In the genomic region with DNA sequence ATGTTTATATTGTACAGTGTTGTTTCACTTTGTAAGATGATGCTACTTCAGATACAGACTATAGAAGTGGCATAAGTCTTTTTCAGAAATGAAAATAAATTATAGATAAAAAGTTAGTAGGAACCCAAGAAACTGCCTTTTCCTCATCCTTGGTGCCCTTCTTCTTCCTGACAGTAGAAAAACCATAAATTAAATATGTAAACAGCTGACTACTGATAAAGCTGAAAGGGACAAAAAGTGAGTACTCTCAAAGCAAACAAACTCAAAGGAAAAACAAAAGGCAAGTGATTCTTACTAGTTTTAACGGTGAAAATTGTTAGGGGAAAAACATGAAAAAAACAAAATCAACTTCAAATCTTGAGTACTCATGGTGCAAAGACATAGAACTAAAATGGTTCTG, we compare ENCODE assay signal across 1 cellular context.
TF ChIP-seq lines count a peak whose summit lies in the region.

No MANE protein-coding gene starts in this region.

TF ChIP-seq in GM23338, 12 proteins besides CTCF, POLR2A, EP300 and RAD21:
- TF ChIP-seq, protein P1, sequence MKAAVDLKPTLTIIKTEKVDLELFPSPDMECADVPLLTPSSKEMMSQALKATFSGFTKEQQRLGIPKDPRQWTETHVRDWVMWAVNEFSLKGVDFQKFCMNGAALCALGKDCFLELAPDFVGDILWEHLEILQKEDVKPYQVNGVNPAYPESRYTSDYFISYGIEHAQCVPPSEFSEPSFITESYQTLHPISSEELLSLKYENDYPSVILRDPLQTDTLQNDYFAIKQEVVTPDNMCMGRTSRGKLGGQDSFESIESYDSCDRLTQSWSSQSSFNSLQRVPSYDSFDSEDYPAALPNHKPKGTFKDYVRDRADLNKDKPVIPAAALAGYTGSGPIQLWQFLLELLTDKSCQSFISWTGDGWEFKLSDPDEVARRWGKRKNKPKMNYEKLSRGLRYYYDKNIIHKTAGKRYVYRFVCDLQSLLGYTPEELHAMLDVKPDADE (IDR thresholded peaks at IDR 0.05): no peak
- TF ChIP-seq EZH2phosphoT487 (IDR thresholded peaks at IDR 0.05; ENCODE audit: unreplicated experiment): no peak
- no peak for TF ChIP-seq STAT1 (IDR thresholded peaks at IDR 0.05; ENCODE audit: unreplicated experiment)
- TF ChIP-seq JUNB (IDR thresholded peaks at IDR 0.05; ENCODE audit: unreplicated experiment): no peak
- TF ChIP-seq, protein P2, sequence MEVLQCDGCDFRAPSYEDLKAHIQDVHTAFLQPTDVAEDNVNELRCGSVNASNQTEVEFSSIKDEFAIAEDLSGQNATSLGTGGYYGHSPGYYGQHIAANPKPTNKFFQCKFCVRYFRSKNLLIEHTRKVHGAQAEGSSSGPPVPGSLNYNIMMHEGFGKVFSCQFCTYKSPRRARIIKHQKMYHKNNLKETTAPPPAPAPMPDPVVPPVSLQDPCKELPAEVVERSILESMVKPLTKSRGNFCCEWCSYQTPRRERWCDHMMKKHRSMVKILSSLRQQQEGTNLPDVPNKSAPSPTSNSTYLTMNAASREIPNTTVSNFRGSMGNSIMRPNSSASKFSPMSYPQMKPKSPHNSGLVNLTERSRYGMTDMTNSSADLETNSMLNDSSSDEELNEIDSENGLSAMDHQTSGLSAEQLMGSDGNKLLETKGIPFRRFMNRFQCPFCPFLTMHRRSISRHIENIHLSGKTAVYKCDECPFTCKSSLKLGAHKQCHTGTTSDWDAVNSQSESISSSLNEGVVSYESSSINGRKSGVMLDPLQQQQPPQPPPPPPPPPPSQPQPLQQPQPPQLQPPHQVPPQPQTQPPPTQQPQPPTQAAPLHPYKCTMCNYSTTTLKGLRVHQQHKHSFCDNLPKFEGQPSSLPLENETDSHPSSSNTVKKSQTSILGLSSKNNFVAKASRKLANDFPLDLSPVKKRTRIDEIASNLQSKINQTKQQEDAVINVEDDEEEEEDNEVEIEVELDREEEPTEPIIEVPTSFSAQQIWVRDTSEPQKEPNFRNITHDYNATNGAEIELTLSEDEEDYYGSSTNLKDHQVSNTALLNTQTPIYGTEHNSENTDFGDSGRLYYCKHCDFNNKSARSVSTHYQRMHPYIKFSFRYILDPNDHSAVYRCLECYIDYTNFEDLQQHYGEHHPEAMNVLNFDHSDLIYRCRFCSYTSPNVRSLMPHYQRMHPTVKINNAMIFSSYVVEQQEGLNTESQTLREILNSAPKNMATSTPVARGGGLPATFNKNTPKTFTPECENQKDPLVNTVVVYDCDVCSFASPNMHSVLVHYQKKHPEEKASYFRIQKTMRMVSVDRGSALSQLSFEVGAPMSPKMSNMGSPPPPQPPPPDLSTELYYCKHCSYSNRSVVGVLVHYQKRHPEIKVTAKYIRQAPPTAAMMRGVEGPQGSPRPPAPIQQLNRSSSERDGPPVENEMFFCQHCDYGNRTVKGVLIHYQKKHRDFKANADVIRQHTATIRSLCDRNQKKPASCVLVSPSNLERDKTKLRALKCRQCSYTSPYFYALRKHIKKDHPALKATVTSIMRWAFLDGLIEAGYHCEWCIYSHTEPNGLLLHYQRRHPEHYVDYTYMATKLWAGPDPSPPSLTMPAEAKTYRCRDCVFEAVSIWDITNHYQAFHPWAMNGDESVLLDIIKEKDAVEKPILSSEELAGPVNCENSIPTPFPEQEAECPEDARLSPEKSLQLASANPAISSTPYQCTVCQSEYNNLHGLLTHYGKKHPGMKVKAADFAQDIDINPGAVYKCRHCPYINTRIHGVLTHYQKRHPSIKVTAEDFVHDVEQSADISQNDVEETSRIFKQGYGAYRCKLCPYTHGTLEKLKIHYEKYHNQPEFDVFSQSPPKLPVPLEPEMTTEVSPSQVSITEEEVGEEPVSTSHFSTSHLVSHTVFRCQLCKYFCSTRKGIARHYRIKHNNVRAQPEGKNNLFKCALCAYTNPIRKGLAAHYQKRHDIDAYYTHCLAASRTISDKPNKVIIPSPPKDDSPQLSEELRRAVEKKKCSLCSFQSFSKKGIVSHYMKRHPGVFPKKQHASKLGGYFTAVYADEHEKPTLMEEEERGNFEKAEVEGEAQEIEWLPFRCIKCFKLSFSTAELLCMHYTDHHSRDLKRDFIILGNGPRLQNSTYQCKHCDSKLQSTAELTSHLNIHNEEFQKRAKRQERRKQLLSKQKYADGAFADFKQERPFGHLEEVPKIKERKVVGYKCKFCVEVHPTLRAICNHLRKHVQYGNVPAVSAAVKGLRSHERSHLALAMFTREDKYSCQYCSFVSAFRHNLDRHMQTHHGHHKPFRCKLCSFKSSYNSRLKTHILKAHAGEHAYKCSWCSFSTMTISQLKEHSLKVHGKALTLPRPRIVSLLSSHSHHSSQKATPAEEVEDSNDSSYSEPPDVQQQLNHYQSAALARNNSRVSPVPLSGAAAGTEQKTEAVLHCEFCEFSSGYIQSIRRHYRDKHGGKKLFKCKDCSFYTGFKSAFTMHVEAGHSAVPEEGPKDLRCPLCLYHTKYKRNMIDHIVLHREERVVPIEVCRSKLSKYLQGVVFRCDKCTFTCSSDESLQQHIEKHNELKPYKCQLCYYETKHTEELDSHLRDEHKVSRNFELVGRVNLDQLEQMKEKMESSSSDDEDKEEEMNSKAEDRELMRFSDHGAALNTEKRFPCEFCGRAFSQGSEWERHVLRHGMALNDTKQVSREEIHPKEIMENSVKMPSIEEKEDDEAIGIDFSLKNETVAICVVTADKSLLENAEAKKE (CRISPR knock-in tag; IDR thresholded peaks at IDR 0.05): no peak
- no peak for TF ChIP-seq NANOG (IDR thresholded peaks at IDR 0.05; ENCODE audit: borderline replicate concordance)
- no peak for TF ChIP-seq POLR2AphosphoS5 (IDR thresholded peaks at IDR 0.05; ENCODE audit: low read depth)
- no peak for TF ChIP-seq EZH2 (IDR thresholded peaks at IDR 0.05; ENCODE audit: low read depth, unreplicated experiment)
- no peak for TF ChIP-seq ZNF331 (CRISPR knock-in tag; IDR thresholded peaks at IDR 0.05; ENCODE audit: low read depth)
- TF ChIP-seq, protein P3, sequence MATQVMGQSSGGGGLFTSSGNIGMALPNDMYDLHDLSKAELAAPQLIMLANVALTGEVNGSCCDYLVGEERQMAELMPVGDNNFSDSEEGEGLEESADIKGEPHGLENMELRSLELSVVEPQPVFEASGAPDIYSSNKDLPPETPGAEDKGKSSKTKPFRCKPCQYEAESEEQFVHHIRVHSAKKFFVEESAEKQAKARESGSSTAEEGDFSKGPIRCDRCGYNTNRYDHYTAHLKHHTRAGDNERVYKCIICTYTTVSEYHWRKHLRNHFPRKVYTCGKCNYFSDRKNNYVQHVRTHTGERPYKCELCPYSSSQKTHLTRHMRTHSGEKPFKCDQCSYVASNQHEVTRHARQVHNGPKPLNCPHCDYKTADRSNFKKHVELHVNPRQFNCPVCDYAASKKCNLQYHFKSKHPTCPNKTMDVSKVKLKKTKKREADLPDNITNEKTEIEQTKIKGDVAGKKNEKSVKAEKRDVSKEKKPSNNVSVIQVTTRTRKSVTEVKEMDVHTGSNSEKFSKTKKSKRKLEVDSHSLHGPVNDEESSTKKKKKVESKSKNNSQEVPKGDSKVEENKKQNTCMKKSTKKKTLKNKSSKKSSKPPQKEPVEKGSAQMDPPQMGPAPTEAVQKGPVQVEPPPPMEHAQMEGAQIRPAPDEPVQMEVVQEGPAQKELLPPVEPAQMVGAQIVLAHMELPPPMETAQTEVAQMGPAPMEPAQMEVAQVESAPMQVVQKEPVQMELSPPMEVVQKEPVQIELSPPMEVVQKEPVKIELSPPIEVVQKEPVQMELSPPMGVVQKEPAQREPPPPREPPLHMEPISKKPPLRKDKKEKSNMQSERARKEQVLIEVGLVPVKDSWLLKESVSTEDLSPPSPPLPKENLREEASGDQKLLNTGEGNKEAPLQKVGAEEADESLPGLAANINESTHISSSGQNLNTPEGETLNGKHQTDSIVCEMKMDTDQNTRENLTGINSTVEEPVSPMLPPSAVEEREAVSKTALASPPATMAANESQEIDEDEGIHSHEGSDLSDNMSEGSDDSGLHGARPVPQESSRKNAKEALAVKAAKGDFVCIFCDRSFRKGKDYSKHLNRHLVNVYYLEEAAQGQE (IDR thresholded peaks at IDR 0.05; ENCODE audit: unreplicated experiment): no peak
- no peak for TF ChIP-seq ZNF114 (CRISPR knock-in tag; IDR thresholded peaks at IDR 0.05)
- TF ChIP-seq CREB1 (CRISPR knock-in tag; IDR thresholded peaks at IDR 0.05; ENCODE audit: low read depth): no peak
